Comparison of ENCODE assay signal across 8 cellular contexts in the genomic region with DNA sequence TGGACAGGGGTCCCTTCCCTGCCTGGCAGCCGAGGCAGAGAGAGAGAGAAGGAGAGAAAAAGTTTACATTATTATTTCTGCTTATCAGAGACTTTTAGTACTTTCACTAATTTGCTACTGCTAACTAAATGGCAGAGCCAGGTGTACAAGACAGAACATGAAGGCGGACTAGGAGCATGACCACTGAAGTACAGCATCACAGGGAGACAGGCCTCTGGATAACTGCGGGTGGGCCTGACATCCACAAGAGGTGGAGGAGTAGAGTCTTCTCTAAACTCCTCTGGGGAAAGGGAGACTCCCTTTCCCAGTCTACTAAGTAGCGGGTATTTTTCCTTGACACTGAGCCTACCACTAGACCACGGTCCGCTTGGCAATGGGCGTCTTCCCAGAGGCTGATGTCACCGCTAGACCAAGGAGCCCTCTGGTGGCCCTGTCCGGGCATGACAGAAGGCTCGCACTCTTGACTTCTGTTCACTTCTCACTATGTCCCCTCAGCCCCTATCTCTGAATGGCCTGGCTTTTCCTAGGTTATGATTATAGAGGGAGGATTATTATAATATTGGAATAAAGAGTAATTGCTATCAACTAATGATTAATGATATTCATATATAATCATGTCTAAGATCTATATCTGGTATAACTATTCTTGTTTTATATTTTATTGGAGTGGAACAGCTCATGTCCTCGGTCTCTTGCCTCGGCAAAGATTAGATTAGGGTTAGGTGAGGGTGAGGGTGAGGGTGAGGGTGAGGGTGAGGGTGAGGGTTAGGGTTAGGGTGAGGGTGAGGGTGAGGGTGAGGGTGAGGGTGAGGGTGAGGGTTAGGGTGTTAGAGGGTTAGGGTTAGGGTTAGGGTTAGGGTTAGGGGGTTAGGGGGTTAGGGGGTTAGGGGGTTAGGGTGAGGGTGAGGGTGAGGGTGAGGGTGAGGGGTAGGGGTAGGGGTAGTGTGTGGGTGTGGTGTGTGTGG. TPM values are rescaled to one million over a fixed set of nuclear protein-coding genes. Genes with fewer than 3 reads are reported as not detected.
A peak's percentile ranks its signal among the peaks of the same experiment; 100 is the strongest.
DNase-seq lines count a peak whose midpoint lies in the region; ATAC-seq, FAIRE-seq and TF ChIP-seq lines count a peak whose summit lies in the region.
"Not testable (repeated sequence)": the region's sequence is repeated elsewhere in the genome, so short reads cannot be mapped to it uniquely, and the experiment has no call there.

No MANE protein-coding gene starts in this region.

- not testable (repeated sequence) for H3K4me2 ChIP-seq in OCI-LY1 (ENCODE audit: low read length)

- peak; percentile 51 for DNase-seq in A172 (ENCODE audit: low spot score)
- DNase-seq in activated CD8-positive, alpha-beta memory T cell treated with anti-CD3 and anti-CD28 coated beads for 1 hour (ENCODE audit: extremely low read depth in 1 of 2, low read depth in 1 of 2): peak; percentile 18 to 27
- peak; percentile 56 for DNase-seq in bronchial epithelial cell (ENCODE audit: low read depth)
- DNase-seq in cardiac muscle cell (ENCODE audit: low read depth in 1 of 2, low spot score in 1 of 2): peak; percentile 53 to 76
- peak; percentile 66 for DNase-seq in natural killer cell treated with Interleukin-12 subunit alpha and Interleukin-12 subunit beta and Interleukin-15 and Interleukin-18, amount 100 ng/mL, for 72 hours (ENCODE audit: low spot score)
- DNase-seq in stimulated activated CD4-positive, alpha-beta T cell treated with anti-CD3 and anti-CD28 coated beads, Interleukin-4, amount 100 ng/mL, for 24 hours: peak; percentile 66

- H3K9me2 ChIP-seq in OCI-LY1 (ENCODE audit: low read depth, low read length): not testable (repeated sequence)

- not testable (repeated sequence) for H3K4me3 Mint-ChIP-seq in natural killer cell treated with Interleukin-12 subunit alpha and Interleukin-12 subunit beta and Interleukin-15 and Interleukin-18, amount 100 ng/mL, for 72 hours

- not testable (repeated sequence) for H2AFZ ChIP-seq in OCI-LY1 (ENCODE audit: low read length)

- H3K4me3 ChIP-seq in OCI-LY1 (ENCODE audit: low read depth, low read length, poor library complexity, severe bottlenecking); bronchial epithelial cell (ENCODE audit: low read depth, low read length); cardiac muscle cell: not testable (repeated sequence)

- H3K27me3 ChIP-seq in OCI-LY1 (ENCODE audit: insufficient read depth, low read length); bronchial epithelial cell (ENCODE audit: control insufficient read depth, insufficient read depth, low read length); cardiac muscle cell: not testable (repeated sequence)

- not testable (repeated sequence) for H3K9me3 Mint-ChIP-seq in natural killer cell treated with Interleukin-12 subunit alpha and Interleukin-12 subunit beta and Interleukin-15 and Interleukin-18, amount 100 ng/mL, for 72 hours

- H3K4me1 ChIP-seq in OCI-LY1 (ENCODE audit: insufficient read depth, low read length, severe bottlenecking); cardiac muscle cell (ENCODE audit: low read depth): not testable (repeated sequence)

- peaks cover 11 to 13% of the 10 kb centered on the region in 2 donors for H3K27me3 Mint-ChIP-seq in natural killer cell treated with Interleukin-12 subunit alpha and Interleukin-12 subunit beta and Interleukin-15 and Interleukin-18, amount 100 ng/mL, for 72 hours

- not testable (repeated sequence) for H3K4me1 Mint-ChIP-seq in natural killer cell treated with Interleukin-12 subunit alpha and Interleukin-12 subunit beta and Interleukin-15 and Interleukin-18, amount 100 ng/mL, for 72 hours (ENCODE audit: low read depth in 2 of 2)

- not testable (repeated sequence) for H3K79me2 ChIP-seq in OCI-LY1 (ENCODE audit: insufficient read depth, low read length)

- ATAC-seq in natural killer cell treated with Interleukin-12 subunit alpha and Interleukin-12 subunit beta and Interleukin-15 and Interleukin-18, amount 100 ng/mL, for 72 hours: not testable (repeated sequence)

- H3F3A ChIP-seq in OCI-LY1 (ENCODE audit: insufficient read depth, low read length): not testable (repeated sequence)

- H3K9ac ChIP-seq in OCI-LY1 (ENCODE audit: low read length): not testable (repeated sequence)

- H3K36me3 ChIP-seq in OCI-LY1 (ENCODE audit: insufficient read depth, low read length); bronchial epithelial cell (ENCODE audit: control insufficient read depth, insufficient read depth, low read length); cardiac muscle cell: not testable (repeated sequence)

- not testable (repeated sequence) for FAIRE-seq in bronchial epithelial cell (lab: Jason Lieb, UNC)

- H3K9me3 ChIP-seq in OCI-LY1 (ENCODE audit: low read length); cardiac muscle cell (ENCODE audit: low read depth): not testable (repeated sequence)

- H3K36me3 Mint-ChIP-seq in natural killer cell treated with Interleukin-12 subunit alpha and Interleukin-12 subunit beta and Interleukin-15 and Interleukin-18, amount 100 ng/mL, for 72 hours: not testable (repeated sequence)

- TF ChIP-seq CTCF in GM12874 (IDR thresholded peaks at IDR 0.05; ENCODE audit: insufficient read depth, low read depth, low read length): peak; percentile 83
- peak; percentile 78 for TF ChIP-seq CTCF in OCI-LY1 (IDR thresholded peaks at IDR 0.05; ENCODE audit: low read length)
- peak; percentile 91 for TF ChIP-seq CTCF in bronchial epithelial cell (IDR thresholded peaks at IDR 0.05; ENCODE audit: insufficient read depth, low read length, severe bottlenecking)
- peak; percentile 86 for TF ChIP-seq CTCF in cardiac muscle cell (IDR thresholded peaks at IDR 0.05; ENCODE audit: low read depth, low read length)

- not testable (repeated sequence) for H3K27ac ChIP-seq in OCI-LY1 (ENCODE audit: low read depth, low read length, poor library complexity, severe bottlenecking); cardiac muscle cell

- not testable (repeated sequence) for H3K27ac Mint-ChIP-seq in natural killer cell treated with Interleukin-12 subunit alpha and Interleukin-12 subunit beta and Interleukin-15 and Interleukin-18, amount 100 ng/mL, for 72 hours

- H4K20me1 ChIP-seq in OCI-LY1 (ENCODE audit: insufficient read depth, low read length): not testable (repeated sequence)

RNA-seq across cellular contexts. Expression of gene PARD6G, which starts 10.5 kb away (rescaled TPM):
- total RNA-seq in A172 (2014; rRNA removed; shearing (Covaris generic)): 4.8 and 8.8 TPM in 2 replicates
- total RNA-seq in bronchial epithelial cell: 12.4 and 13.2 TPM in 2 replicates
- total RNA-seq in cardiac muscle cell: 8.7 and 10.3 TPM in 2 replicates
- 4.9 and 8.0 TPM in 2 replicates for polyA plus RNA-seq in cardiac muscle cell
- total RNA-seq in natural killer cell treated with Interleukin-12 subunit alpha and Interleukin-12 subunit beta and Interleukin-15 and Interleukin-18, amount 100 ng/mL, for 72 hours: not detected
